In the genomic region with DNA sequence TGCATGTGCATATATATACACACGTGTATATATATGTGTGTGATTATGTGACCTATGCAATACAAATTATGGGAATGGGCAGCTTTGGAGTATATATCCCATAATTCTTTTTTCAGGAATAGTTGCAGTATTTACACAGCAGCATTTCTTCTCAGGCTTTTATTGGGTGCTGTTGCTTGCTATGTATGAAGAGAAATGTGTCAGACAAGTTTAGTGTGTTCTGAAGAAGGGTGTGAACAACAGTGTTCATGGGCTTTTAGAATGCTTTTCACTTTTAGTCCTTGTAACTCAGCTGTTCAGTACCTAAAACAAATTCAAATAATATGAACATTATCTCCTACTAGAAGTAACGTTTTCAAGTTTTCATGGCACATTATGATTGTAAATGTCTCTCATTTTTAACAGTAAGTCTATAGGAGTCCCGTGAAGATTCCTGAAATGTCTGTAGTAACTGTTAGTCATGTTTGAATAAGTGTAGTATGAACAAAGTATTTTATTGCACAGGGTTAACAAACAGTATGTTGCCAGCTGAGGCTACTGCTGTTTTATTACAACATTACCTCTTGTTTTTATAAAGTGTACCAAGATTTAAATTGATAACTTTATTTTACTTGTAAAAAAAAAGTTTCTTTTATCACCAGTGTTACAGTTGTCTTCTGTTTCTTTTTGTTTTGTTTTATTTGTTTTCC, we compare ENCODE assay signal across 17 cellular contexts. TPM values are rescaled to one million over a fixed set of nuclear protein-coding genes. Genes with fewer than 3 reads are reported as not detected.
DNase-seq lines count a peak whose midpoint lies in the region; ATAC-seq, FAIRE-seq and TF ChIP-seq lines count a peak whose summit lies in the region.
"Had no signal": no experiment of that assay in that cellular context is flagged by ENCODE, and none has a peak within 500 bp of the region (broad histone marks: within the 10 kb centered on the region; RNA-seq: fewer than 3 reads in every experiment).

No MANE protein-coding gene starts in this region.

- DNase-seq in activated T-cell treated with anti-CD3 and anti-CD28 coated beads, Interleukin-2, amount 50 U/mL, for 24 hours: no peak
- DNase-seq in activated T-cell treated with anti-CD3 and anti-CD28 coated beads, Interleukin-2, amount 50 U/mL, for 48 hours: no peak
- no peak for DNase-seq in keratinocyte (ENCODE audit: low read depth, low spot score)
- no peak for DNase-seq in WTC11 (ENCODE audit: low spot score)
- DNase-seq in 8988T: no peak
- DNase-seq: C1 segment of cervical spinal cord, H9, NCI-H1417 treated with DMSO at 0.1 percent for 48 hours, NCI-H1930, NCI-H446 treated with DMSO at 0.1 percent for 48 hours, OCI-M1, SJCRH30 had no signal

- H3K4me3 ChIP-seq in keratinocyte (ENCODE audit: control insufficient read depth in 2 of 3, extremely low read depth in 1 of 3, insufficient read depth in 2 of 3, low read depth in 1 of 3, low read length in 3 of 3): no peak overlapping the region
- H3K4me3 ChIP-seq: A549, SJCRH30 had no signal

- H3K4me2 ChIP-seq in keratinocyte (ENCODE audit: control insufficient read depth, extremely low read depth, insufficient read depth, low read depth, low read length): no peak overlapping the region
- H3K4me2 ChIP-seq: A549 had no signal

- H2AFZ ChIP-seq in keratinocyte (ENCODE audit: control insufficient read depth, low read length): no peak overlapping the region

- H3K9me1 ChIP-seq in keratinocyte (ENCODE audit: control insufficient read depth, extremely low read depth, insufficient read depth, low read length): no peaks in the 10 kb centered on the region

- peaks cover 80% of the 10 kb centered on the region for H3K36me3 Mint-ChIP-seq in activated T-cell treated with anti-CD3 and anti-CD28 coated beads, Interleukin-2, amount 50 U/mL, for 24 hours (ENCODE audit: low read depth)
- peaks cover 69% of the 10 kb centered on the region for H3K36me3 Mint-ChIP-seq in WTC11

- no peaks in the 10 kb centered on the region for H4K20me1 ChIP-seq in keratinocyte (ENCODE audit: control insufficient read depth, extremely low read depth, insufficient read depth, low read length)

- peak overlapping the region; percentile 27 for H3K27ac Mint-ChIP-seq in activated T-cell treated with anti-CD3 and anti-CD28 coated beads, Interleukin-2, amount 50 U/mL, for 24 hours
- no peak overlapping the region for H3K27ac Mint-ChIP-seq in WTC11

- H3K27me3 Mint-ChIP-seq in activated T-cell treated with anti-CD3 and anti-CD28 coated beads, Interleukin-2, amount 50 U/mL, for 24 hours: no peaks in the 10 kb centered on the region
- no peaks in the 10 kb centered on the region for H3K27me3 Mint-ChIP-seq in WTC11 (ENCODE audit: low read depth)

- peaks cover 2 to 21% of the 10 kb centered on the region in 2 experiments for H3K36me3 ChIP-seq in keratinocyte (ENCODE audit: control insufficient read depth in 2 of 2, extremely low read depth in 1 of 2, insufficient read depth in 2 of 2, low read length in 2 of 2)

- H3K4me1 ChIP-seq in keratinocyte (ENCODE audit: control insufficient read depth, extremely low read depth, insufficient read depth, low read length): peaks cover 6% of the 10 kb centered on the region
- H3K4me1 ChIP-seq: SJCRH30 had no signal

- H3K27ac ChIP-seq in VCaP: peak overlapping the region; percentile 29; the same call in 1 of the 2 replicates
- H3K27ac ChIP-seq in keratinocyte (ENCODE audit: control insufficient read depth, insufficient read depth, low read length): no peak overlapping the region
- H3K27ac ChIP-seq: A549, RWPE1, SJCRH30 had no signal

- H3K4me3 Mint-ChIP-seq in activated T-cell treated with anti-CD3 and anti-CD28 coated beads, Interleukin-2, amount 50 U/mL, for 24 hours: no peak overlapping the region
- no peak overlapping the region for H3K4me3 Mint-ChIP-seq in WTC11
- H3K4me3 Mint-ChIP-seq: H9 had no signal

- peaks cover 2% of the 10 kb centered on the region for H3K4me1 Mint-ChIP-seq in activated T-cell treated with anti-CD3 and anti-CD28 coated beads, Interleukin-2, amount 50 U/mL, for 24 hours (ENCODE audit: low read depth)
- H3K4me1 Mint-ChIP-seq in WTC11: no peaks in the 10 kb centered on the region
- H3K4me1 Mint-ChIP-seq: H9 had no signal

- ATAC-seq in WTC11 (no peak), GM19324 (IDR thresholded peaks at IDR 0.05; ENCODE audit: low FRiP score, unreplicated experiment) (no peak), HG03521 (IDR thresholded peaks at IDR 0.05; ENCODE audit: unreplicated experiment) (no peak)
- ATAC-seq: A549 had no signal

- H3K9ac ChIP-seq in keratinocyte (ENCODE audit: control insufficient read depth, extremely low read depth, insufficient read depth, low read length): no peak overlapping the region

- H3K79me2 ChIP-seq in keratinocyte (ENCODE audit: control insufficient read depth, insufficient read depth, low read length): no peaks in the 10 kb centered on the region

- dilution Hi-C loops in keratinocyte (cut with MboI; ENCODE audit: extremely low pct_ligation_motif_present, low sequenced_read_pairs): no loop called here

- H3K9me3 Mint-ChIP-seq in activated T-cell treated with anti-CD3 and anti-CD28 coated beads, Interleukin-2, amount 50 U/mL, for 24 hours: no peaks in the 10 kb centered on the region
- no peaks in the 10 kb centered on the region for H3K9me3 Mint-ChIP-seq in WTC11
- H3K9me3 Mint-ChIP-seq: H9 had no signal

- CTCF ChIA-PET in WTC11 (lab: Charles Lee): no interaction called here

- TF ChIP-seq CTCF in VCaP (conservative IDR thresholded peaks at IDR 0.05) (no peak), keratinocyte (optimal IDR thresholded peaks at IDR 0.05 in 1 of 3, IDR thresholded peaks at IDR 0.05 in 1 of 3, conservative IDR thresholded peaks at IDR 0.05 in 1 of 3; ENCODE audit: extremely low read depth in 1 of 3, insufficient read depth in 2 of 3, low read length in 3 of 3) (no peak), WTC11 (IDR thresholded peaks at IDR 0.05) (no peak)

- H3K27me3 ChIP-seq in keratinocyte (ENCODE audit: control insufficient read depth, extremely low read depth, insufficient read depth, low read length): no peaks in the 10 kb centered on the region
- H3K27me3 ChIP-seq: SJCRH30 had no signal

- peak; percentile 34 for FAIRE-seq in keratinocyte (lab: Jason Lieb, UNC)
- FAIRE-seq: A549 had no signal

- H3K9me3 ChIP-seq in keratinocyte (ENCODE audit: control insufficient read depth, low read depth, low read length): no peaks in the 10 kb centered on the region
- H3K9me3 ChIP-seq: A549, SJCRH30 had no signal

- POLR2A ChIA-PET in WTC11 (lab: Charles Lee): interaction anchor here (0.5 kb wide), 1 partner anchor 34 kb away, joined by 5 read pairs; no protein-coding TSS in a partner anchor

TF ChIP-seq in WTC11, 78 proteins besides CTCF, POLR2A, EP300 and RAD21 (continues in another document):
- no peak for TF ChIP-seq ZNF138 (CRISPR knock-in tag; conservative IDR thresholded peaks at IDR 0.05)
- TF ChIP-seq MYBL2 (CRISPR knock-in tag; IDR thresholded peaks at IDR 0.05): no peak
- no peak for TF ChIP-seq HMGA2 (CRISPR knock-in tag; IDR thresholded peaks at IDR 0.05)
- no peak for TF ChIP-seq KAT7 (CRISPR knock-in tag; IDR thresholded peaks at IDR 0.05; ENCODE audit: borderline replicate concordance)
- TF ChIP-seq TEAD1 (CRISPR knock-in tag; IDR thresholded peaks at IDR 0.05): no peak

RNA-seq across cellular contexts. Expression of gene TMED5, which starts 42.5 kb away (rescaled TPM):
- polyA plus RNA-seq in keratinocyte: 34.5 to 55.4 TPM (median 35.2 TPM) in 3 replicates
- polyA plus RNA-seq in keratinocyte (2011; ENCODE audit: low read depth): 143 TPM
- polyA plus RNA-seq in keratinocyte (2011; cell fraction: cytosol; rRNA removed): 22.7 and 32.7 TPM in 2 replicates
- polyA plus RNA-seq in keratinocyte (2011; cell fraction: nucleus; rRNA removed): 43.6 and 55.2 TPM in 2 replicates
- polyA plus RNA-seq in keratinocyte (2012; ENCODE audit: low replicate concordance): 30.6 and 35.6 TPM in 2 replicates
- polyA minus RNA-seq in keratinocyte: 9.7 to 29.6 TPM (median 24.1 TPM) in 3 replicates
- polyA minus RNA-seq in keratinocyte (2011; cell fraction: cytosol; rRNA and poly(A)+ RNA removed): 61.6 TPM
- 37.1 and 58.0 TPM in 2 replicates for polyA minus RNA-seq in keratinocyte (2011; cell fraction: nucleus; rRNA and poly(A)+ RNA removed)
- 25.1 to 28.5 TPM (median 25.6 TPM) in 3 replicates for total RNA-seq in WTC11 (2021)

RNA-seq across cellular contexts. Expression of gene CCDC18, which starts 42.8 kb away (rescaled TPM):
- polyA plus RNA-seq in keratinocyte: 2.8 to 6.0 TPM (median 3.5 TPM) in 3 replicates
- polyA plus RNA-seq in keratinocyte (2011; ENCODE audit: low read depth): 4.3 TPM
- polyA plus RNA-seq in keratinocyte (2011; cell fraction: cytosol; rRNA removed): 1.8 and 2.9 TPM in 2 replicates
- polyA plus RNA-seq in keratinocyte (2011; cell fraction: nucleus; rRNA removed): 4.6 and 6.6 TPM in 2 replicates
- polyA plus RNA-seq in keratinocyte (2012; ENCODE audit: low replicate concordance): 1.5 and 8.3 TPM in 2 replicates
- polyA minus RNA-seq in keratinocyte: 2.2 to 12.1 TPM in 2 of 3 replicates, not detected in the other
- polyA minus RNA-seq in keratinocyte (2011; cell fraction: cytosol; rRNA and poly(A)+ RNA removed): 2.1 TPM
- 1.7 and 6.9 TPM in 2 replicates for polyA minus RNA-seq in keratinocyte (2011; cell fraction: nucleus; rRNA and poly(A)+ RNA removed)
- 21.3 to 24.9 TPM (median 23.0 TPM) in 3 replicates for total RNA-seq in WTC11 (2021)

RNA-seq across cellular contexts. Expression of gene MTF2, which starts 58.7 kb away (rescaled TPM):
- polyA plus RNA-seq in keratinocyte: 15.9 to 24.8 TPM (median 19.6 TPM) in 3 replicates
- 53.2 TPM for polyA plus RNA-seq in keratinocyte (2011; ENCODE audit: low read depth)
- polyA plus RNA-seq in keratinocyte (2011; cell fraction: cytosol; rRNA removed): 9.8 and 16.7 TPM in 2 replicates
- polyA plus RNA-seq in keratinocyte (2011; cell fraction: nucleus; rRNA removed): 20.5 and 23.1 TPM in 2 replicates
- 11.8 and 14.2 TPM in 2 replicates for polyA plus RNA-seq in keratinocyte (2012; ENCODE audit: low replicate concordance)
- 12.2 to 47.2 TPM (median 35.3 TPM) in 3 replicates for polyA minus RNA-seq in keratinocyte
- polyA minus RNA-seq in keratinocyte (2011; cell fraction: cytosol; rRNA and poly(A)+ RNA removed): 15.5 TPM
- polyA minus RNA-seq in keratinocyte (2011; cell fraction: nucleus; rRNA and poly(A)+ RNA removed): 29.3 and 47.3 TPM in 2 replicates
- 111 to 120 TPM (median 113 TPM) in 3 replicates for total RNA-seq in WTC11 (2021)
